ENCODE assay signal across 8 cellular contexts in genomic region chr19:41308450-41309224, GRCh38. TPM values are rescaled to one million over a fixed set of nuclear protein-coding genes. Genes with fewer than 3 reads are reported as not detected.
DNase-seq lines count a peak whose midpoint lies in the region; ATAC-seq and TF ChIP-seq lines count a peak whose summit lies in the region.

No MANE protein-coding gene starts in this region.

- TF ChIP-seq CTCF in lower leg skin (IDR thresholded peaks at IDR 0.05) = peak in 1 of 3 donors; percentile 98

- intact Hi-C loops in lower leg skin (cut with DNase I; ENCODE audit: low total_unique reads) = loop anchor here (5.0 kb wide), 1 partner anchor 106 kb away; no protein-coding TSS in a partner anchor

- WGBS in lower leg skin, 2 donors = 16 to 18% methylated on average over 11 of the region's 11 CpGs

- DNase-seq in DMS153 treated with DMSO at 0.1 percent for 48 hours (lab: John Stamatoyannopoulos, UW; ENCODE audit: unreplicated experiment) (peak; percentile 55), NCI-H69 (lab: John Stamatoyannopoulos, UW) (peak; percentile 87), dermis blood vessel endothelial cell (peak; percentile 94), lower leg skin (ENCODE audit: low spot score in 2 of 2) (peak; percentile 95 to 99)
- peak; percentile 93 for DNase-seq in activated CD4-positive, alpha-beta T cell treated with anti-CD3 and anti-CD28 coated beads, Interleukin-2, amount 10 ng/mL, durations not matched to agents 7 days and 5 days
- peak; percentile 85 to 93 for DNase-seq in stimulated activated CD4-positive, alpha-beta T cell treated with anti-CD3 and anti-CD28 coated beads, Interleukin-4, amount 100 ng/mL, for 4 hours

- H3K4me3 ChIP-seq in lower leg skin (ENCODE audit: low read depth, poor library complexity, severe bottlenecking) = no peak overlapping the region

- H3K36me3 Mint-ChIP-seq in activated CD4-positive, alpha-beta T cell treated with anti-CD3 and anti-CD28 coated beads, Interleukin-2, amount 10 ng/mL, durations not matched to agents 7 days and 5 days (ENCODE audit: low read depth) = peaks cover 62% of the 10 kb centered on the region

- no peak for TF ChIP-seq POLR2A in lower leg skin (IDR thresholded peaks at IDR 0.05)

- no peaks in the 10 kb centered on the region for H3K9me3 Mint-ChIP-seq in activated CD4-positive, alpha-beta T cell treated with anti-CD3 and anti-CD28 coated beads, Interleukin-2, amount 10 ng/mL, durations not matched to agents 7 days and 5 days

- ATAC-seq in HG03135 (IDR thresholded peaks at IDR 0.05; ENCODE audit: unreplicated experiment) (peak; percentile 43), HG02840 (IDR thresholded peaks at IDR 0.05; ENCODE audit: low FRiP score, unreplicated experiment) (no peak)

- H3K27ac Mint-ChIP-seq in activated CD4-positive, alpha-beta T cell treated with anti-CD3 and anti-CD28 coated beads, Interleukin-2, amount 10 ng/mL, durations not matched to agents 7 days and 5 days = peak overlapping the region; percentile 99

- CTCF ChIA-PET in activated CD4-positive, alpha-beta T cell treated with anti-CD3 and anti-CD28 coated beads, Interleukin-2, amount 10 ng/mL, durations not matched to agents 7 days and 5 days (lab: Charles Lee) = interaction anchor here (0.6 to 5.2 kb wide), 19 partner anchors 8 to 954 kb away, joined by 3 to 40 read pairs (median 3); partner anchors contain the start of gene HNRNPUL1

- peaks cover 87% of the 10 kb centered on the region for H3K4me1 Mint-ChIP-seq in activated CD4-positive, alpha-beta T cell treated with anti-CD3 and anti-CD28 coated beads, Interleukin-2, amount 10 ng/mL, durations not matched to agents 7 days and 5 days

- no peaks in the 10 kb centered on the region for H3K27me3 Mint-ChIP-seq in activated CD4-positive, alpha-beta T cell treated with anti-CD3 and anti-CD28 coated beads, Interleukin-2, amount 10 ng/mL, durations not matched to agents 7 days and 5 days

- POLR2A ChIA-PET in activated CD4-positive, alpha-beta T cell treated with anti-CD3 and anti-CD28 coated beads, Interleukin-2, amount 10 ng/mL, durations not matched to agents 7 days and 5 days (lab: Charles Lee) = no interaction called here

- peak overlapping the region; percentile 94 for H3K4me3 Mint-ChIP-seq in activated CD4-positive, alpha-beta T cell treated with anti-CD3 and anti-CD28 coated beads, Interleukin-2, amount 10 ng/mL, durations not matched to agents 7 days and 5 days

RNA-seq across cellular contexts. Expression of gene CCDC97, which starts 1.3 kb away (rescaled TPM):
- total RNA-seq in activated CD4-positive, alpha-beta T cell treated with anti-CD3 and anti-CD28 coated beads, Interleukin-2, amount 10 ng/mL, durations not matched to agents 7 days and 5 days = 10 to 100 TPM; 50.4 to 51.7 TPM
- 7.5 and 13.2 TPM in 2 replicates for total RNA-seq in dermis blood vessel endothelial cell
- 10 to 100 TPM; 11.6 to 19.6 (median 13.7) TPM for total RNA-seq in lower leg skin

RNA-seq across cellular contexts. Expression of gene HNRNPUL1, which starts 44.5 kb away (rescaled TPM):
- total RNA-seq in activated CD4-positive, alpha-beta T cell treated with anti-CD3 and anti-CD28 coated beads, Interleukin-2, amount 10 ng/mL, durations not matched to agents 7 days and 5 days = 100 to 1,000 TPM; 333 to 348 TPM
- total RNA-seq in dermis blood vessel endothelial cell (63.3 and 171 TPM in 2 replicates), lower leg skin (100 to 1,000 TPM; 130 to 196 (median 152) TPM)

RNA-seq across cellular contexts. Expression of gene TGFB1, which starts 45.1 kb away (rescaled TPM):
- total RNA-seq in activated CD4-positive, alpha-beta T cell treated with anti-CD3 and anti-CD28 coated beads, Interleukin-2, amount 10 ng/mL, durations not matched to agents 7 days and 5 days = 100 to 1,000 TPM; 194 TPM
- 19.4 and 74.5 TPM in 2 replicates for total RNA-seq in dermis blood vessel endothelial cell
- total RNA-seq in lower leg skin = 10 to 100 TPM; 11.4 to 26.9 (median 22.2) TPM

RNA-seq across cellular contexts. Expression of gene B9D2, which starts 55.3 kb away (rescaled TPM):
- total RNA-seq in activated CD4-positive, alpha-beta T cell treated with anti-CD3 and anti-CD28 coated beads, Interleukin-2, amount 10 ng/mL, durations not matched to agents 7 days and 5 days = 10 to 100 TPM; 11.6 to 11.7 TPM
- total RNA-seq in dermis blood vessel endothelial cell (6.8 and 7.9 TPM in 2 replicates), lower leg skin (1 to 10 TPM; 1.7 to 3.7 (median 2.5) TPM)
